ENCODE assay signal across 9 cellular contexts in genomic region chr14:50955373-50956043, GRCh38. TPM values are rescaled to one million over a fixed set of nuclear protein-coding genes. Genes with fewer than 3 reads are reported as not detected.
A peak's percentile ranks its signal among the peaks of the same experiment; 100 is the strongest.
DNase-seq lines count a peak whose midpoint lies in the region; ATAC-seq and TF ChIP-seq lines count a peak whose summit lies in the region.
"Had no signal": no experiment of that assay in that cellular context is flagged by ENCODE, and none has a peak within 500 bp of the region (broad histone marks: within the 10 kb centered on the region; RNA-seq: fewer than 3 reads in every experiment).

No MANE protein-coding gene starts in this region.

- 89% methylated on average over 5 of the region's 5 CpGs for WGBS in thymus

- no peak overlapping the region for H2AFZ ChIP-seq in OCI-LY3 (ENCODE audit: low read depth, low read length)

- H3K4me1 Mint-ChIP-seq in Caco-2 (ENCODE audit: low read depth, unreplicated experiment) = peaks cover 14% of the 10 kb centered on the region
- peaks cover 27% of the 10 kb centered on the region for H3K4me1 Mint-ChIP-seq in HFFc6 (ENCODE audit: low read depth)
- H3K4me1 Mint-ChIP-seq in chondrocyte (ENCODE audit: low read depth) = peaks cover 41% of the 10 kb centered on the region

- peak; percentile 78 to 88 for ATAC-seq in lower lobe of right lung
- ATAC-seq in HG02970 (IDR thresholded peaks at IDR 0.05; ENCODE audit: low FRiP score, unreplicated experiment) = no peak

- H3K79me2 ChIP-seq in OCI-LY3 (ENCODE audit: low read length) = no peaks in the 10 kb centered on the region

- CTCF ChIA-PET in Caco-2 (lab: Charles Lee) = interaction anchor here (1.0 kb wide), 3 partner anchors 11 to 139 kb away, joined by 3 read pairs; partner anchors contain the start of genes PYGL and TRIM9

- H3K4me2 ChIP-seq in OCI-LY3 (ENCODE audit: low read length) = no peak overlapping the region

- no peaks in the 10 kb centered on the region for H3K9me3 Mint-ChIP-seq in Caco-2 (ENCODE audit: unreplicated experiment)
- H3K9me3 Mint-ChIP-seq in HFFc6 = no peaks in the 10 kb centered on the region
- no peaks in the 10 kb centered on the region for H3K9me3 Mint-ChIP-seq in chondrocyte (ENCODE audit: low read depth)

- BruUV-seq in Caco-2 (replicated peaks; lab: Mats Ljungman, UMichigan) = no TSS peak

- POLR2A ChIA-PET in Caco-2 (lab: Charles Lee) = interaction anchor here (0.7 kb wide), 1 partner anchor 12 kb away, joined by 3 read pairs; the partner anchor contains the start of gene PYGL

- H4K20me1 ChIP-seq in OCI-LY3 (ENCODE audit: insufficient read depth, low read length) = no peaks in the 10 kb centered on the region

- H3K9ac ChIP-seq in OCI-LY3 (ENCODE audit: low read length) = no peak overlapping the region

- H3K27ac Mint-ChIP-seq in Caco-2 (ENCODE audit: unreplicated experiment) (peak overlapping the region; percentile 52), HFFc6 (peak overlapping the region; percentile 99), chondrocyte (ENCODE audit: unreplicated experiment) (peak overlapping the region; percentile 99)

- intact Hi-C loops in Caco-2 (cut with micrococcal nuclease; ENCODE audit: unreplicated experiment) (loop anchor here (1.0 to 2.0 kb wide), 2 partner anchors 12 to 265 kb away; no protein-coding TSS in a partner anchor), lower lobe of right lung (cut with DNase I) (no loop called here)

- H3K27me3 ChIP-seq in Caco-2 (replicated peaks; ENCODE audit: control insufficient read depth, insufficient read depth, low read length) = no peaks in the 10 kb centered on the region
- H3K27me3 ChIP-seq in OCI-LY3 (ENCODE audit: low read depth, low read length) = no peaks in the 10 kb centered on the region
- H3K27me3 ChIP-seq in lower lobe of right lung (ENCODE audit: low read depth) = no peaks in the 10 kb centered on the region
- no peaks in the 10 kb centered on the region for H3K27me3 ChIP-seq in thymus (ENCODE audit: control insufficient read depth, insufficient read depth)

- no peaks in the 10 kb centered on the region for H3K36me3 ChIP-seq in Caco-2 (ENCODE audit: control insufficient read depth, insufficient read depth, low read length)
- H3K36me3 ChIP-seq in OCI-LY3 (replicated peaks; ENCODE audit: low read depth, low read length) = no peaks in the 10 kb centered on the region
- H3K36me3 ChIP-seq in lower lobe of right lung = no peaks in the 10 kb centered on the region
- no peaks in the 10 kb centered on the region for H3K36me3 ChIP-seq in thymus (ENCODE audit: control insufficient read depth, insufficient read depth)

- H3K36me3 Mint-ChIP-seq in Caco-2 (ENCODE audit: insufficient read depth, unreplicated experiment) (no peaks in the 10 kb centered on the region), HFFc6 (ENCODE audit: low read depth) (no peaks in the 10 kb centered on the region), chondrocyte (ENCODE audit: low read depth) (no peaks in the 10 kb centered on the region)

- H3K9me3 ChIP-seq in Caco-2 (no peaks in the 10 kb centered on the region), OCI-LY3 (ENCODE audit: insufficient read depth, low read length) (no peaks in the 10 kb centered on the region), lower lobe of right lung (no peaks in the 10 kb centered on the region), thymus (ENCODE audit: control insufficient read depth) (no peaks in the 10 kb centered on the region)

- H3K27ac ChIP-seq in OCI-LY3 (ENCODE audit: low read length) (no peak overlapping the region), lower lobe of right lung (peak overlapping the region; percentile 36), thymus (ENCODE audit: low read depth) (peak overlapping the region; percentile 52)

- TF ChIP-seq CTCF in Caco-2 (IDR thresholded peaks at IDR 0.05; ENCODE audit: insufficient read depth in 1 of 2, low read depth in 1 of 2, low read length in 1 of 2, severe bottlenecking in 1 of 2, unreplicated experiment in 1 of 2) (peak; percentile 25 to 67), HFFc6 (IDR thresholded peaks at IDR 0.05) (peak; percentile 74), OCI-LY3 (IDR thresholded peaks at IDR 0.05; ENCODE audit: low read depth, low read length) (0 out of 2 replicates have a peak, but pooled peaks have one; percentile 8), chondrocyte (IDR thresholded peaks at IDR 0.05) (peak; percentile 74), lower lobe of right lung (IDR thresholded peaks at IDR 0.05) (peak; percentile 16)

- H3K4me3 ChIP-seq in Caco-2 (ENCODE audit: low read depth, low read length) (no peak overlapping the region), OCI-LY3 (ENCODE audit: low read length) (no peak overlapping the region), lower lobe of right lung (no peak overlapping the region), thymus (ENCODE audit: low read length) (no peak overlapping the region)

- DNase-seq in Caco-2 (peak; percentile 87 to 91), HFFc6 (peak; percentile 98), chondrocyte (ENCODE audit: low spot score) (no peak), lower lobe of right lung (peak; percentile 75)
- DNase-seq in effector CD8-positive, alpha-beta T cell (lab: John Stamatoyannopoulos, UW) = no peak

- H3K4me3 Mint-ChIP-seq in Caco-2 (ENCODE audit: unreplicated experiment) (peak overlapping the region; percentile 18), HFFc6 (peak overlapping the region; percentile 81), chondrocyte (ENCODE audit: unreplicated experiment) (peak overlapping the region; percentile 25)

- no peaks in the 10 kb centered on the region for H3K27me3 Mint-ChIP-seq in Caco-2 (ENCODE audit: insufficient read depth, unreplicated experiment)
- no peaks in the 10 kb centered on the region for H3K27me3 Mint-ChIP-seq in HFFc6 (ENCODE audit: insufficient read depth)
- no peaks in the 10 kb centered on the region for H3K27me3 Mint-ChIP-seq in chondrocyte (ENCODE audit: low read depth)

- H3K4me1 ChIP-seq in Caco-2 (peaks cover 6% of the 10 kb centered on the region; the same call in 1 of the 2 replicates), OCI-LY3 (ENCODE audit: low read length) (0 out of 2 replicates have a peak, but pooled peaks cover 3% of the 10 kb centered on the region), lower lobe of right lung (no peaks in the 10 kb centered on the region), thymus (ENCODE audit: control insufficient read depth, insufficient read depth, low read length) (no peaks in the 10 kb centered on the region)

RNA-seq across cellular contexts. Expression of gene PYGL, which starts 11.2 kb away (rescaled TPM):
- total RNA-seq in Caco-2 (2022) = 80.8 and 98.1 TPM in 2 replicates
- total RNA-seq in HFFc6 (2021; fragmentation: NEBNext Ultra II Directional; extraction: Animal tissue kit (Norgen Biotek cat#: 25700)) = 10 to 100 TPM; 28.8 to 41.8 (median 30.6) TPM
- 97.7 to 122 TPM (median 120 TPM) in 3 replicates for total RNA-seq in chondrocyte
- total RNA-seq in lower lobe of right lung = 65.6 TPM
- 27.5 TPM for polyA plus RNA-seq in thymus
- total RNA-seq: T-helper 1 cell treated with Interleukin-12 subunit alpha and Interleukin-12 subunit beta and Interleukin-4 antibody, amounts not matched to agents 30 ng/mL and 1 ng/mL, for 36 hours had no signal

Comparison
In these comparisons a context has a peak if more than half of its experiments do, and no peak if none do; other contexts are left out.
1. DNase-seq: peak in Caco-2 (2 of 2), HFFc6 (single experiment) and lower lobe of right lung (single experiment); none in chondrocyte (single experiment) and effector CD8-positive, alpha-beta T cell (single experiment).
2. H3K4me3 Mint-ChIP-seq: peak in every context shown above with its lines; median percentile 81 in HFFc6; 25 in chondrocyte; 18 in Caco-2.
3. CTCF ChIP-seq: peak in every context shown above with its lines; median percentile 74 in HFFc6; 74 in chondrocyte; 46 in Caco-2; 16 in lower lobe of right lung; 8 in OCI-LY3.
4. Peak in every context shown above with its lines, with median percentiles within 50 percentile points of each other: H3K27ac Mint-ChIP-seq.